8 cellular contexts compared by ENCODE assay signal in genomic region chr12:120264511-120265202, GRCh38. TPM values are rescaled to one million over a fixed set of nuclear protein-coding genes. Genes with fewer than 3 reads are reported as not detected.
DNase-seq lines count a peak whose midpoint lies in the region; ATAC-seq, FAIRE-seq and TF ChIP-seq lines count a peak whose summit lies in the region.

No MANE protein-coding gene starts in this region.

- peak overlapping the region; percentile 99 for H3K4me3 Mint-ChIP-seq in T-helper 2 cell treated with Interferon-gamma antibody and Interleukin-4, amounts not matched to agents 5 μg/mL and 100 μg/mL, for 36 hours

- H3K4me2 ChIP-seq in K562 (ENCODE audit: insufficient read depth, low read length) = peak overlapping the region; percentile 77

- ATAC-seq in K562 (no peak), right lobe of liver (peak in 1 of 4 donors; percentile 3), GM21619 (IDR thresholded peaks at IDR 0.05; ENCODE audit: unreplicated experiment) (no peak)

- no peak for TF ChIP-seq RAD21 in K562 (CRISPR knock-in tag; conservative IDR thresholded peaks at IDR 0.05 in 1 of 2, IDR thresholded peaks at IDR 0.05 in 1 of 2)

- H3K27me3 Mint-ChIP-seq in T-helper 2 cell treated with Interferon-gamma antibody and Interleukin-4, amounts not matched to agents 5 μg/mL and 100 μg/mL, for 36 hours (ENCODE audit: low read depth) = no peaks in the 10 kb centered on the region

- H3K9me3 Mint-ChIP-seq in T-helper 2 cell treated with Interferon-gamma antibody and Interleukin-4, amounts not matched to agents 5 μg/mL and 100 μg/mL, for 36 hours = no peaks in the 10 kb centered on the region

- H3K9me3 ChIP-seq in K562 (replicated peaks; ENCODE audit: control insufficient read depth, insufficient read depth, low read depth, low read length) (no peaks in the 10 kb centered on the region), right lobe of liver (no peaks in the 10 kb centered on the region), thymus (ENCODE audit: control insufficient read depth) (no peaks in the 10 kb centered on the region)

- TF ChIP-seq POLR2A in K562 (conservative IDR thresholded peaks at IDR 0.05) (no peak), right lobe of liver (IDR thresholded peaks at IDR 0.05) (no peak)

- no peaks in the 10 kb centered on the region for H3K9me1 ChIP-seq in K562 (ENCODE audit: control insufficient read depth, insufficient read depth, low read length)

- H3K27ac Mint-ChIP-seq in T-helper 2 cell treated with Interferon-gamma antibody and Interleukin-4, amounts not matched to agents 5 μg/mL and 100 μg/mL, for 36 hours = peak overlapping the region; percentile 85

- H3K4me1 Mint-ChIP-seq in T-helper 2 cell treated with Interferon-gamma antibody and Interleukin-4, amounts not matched to agents 5 μg/mL and 100 μg/mL, for 36 hours (ENCODE audit: low read depth) = peaks cover 51% of the 10 kb centered on the region

- H3K4me1 ChIP-seq in K562 (replicated peaks in 1 of 2; ENCODE audit: control insufficient read depth in 2 of 2, insufficient read depth in 2 of 2, low read length in 2 of 2) = peaks cover 37 to 39% of the 10 kb centered on the region in 2 experiments; a peak in 4 of 5 replicates
- H3K4me1 ChIP-seq in right lobe of liver = peaks cover 0 to 26% (median 6%) of the 10 kb centered on the region in 4 donors
- no peaks in the 10 kb centered on the region for H3K4me1 ChIP-seq in thymus (ENCODE audit: control insufficient read depth, insufficient read depth, low read length)

- no peak for TF ChIP-seq CTCF in K562 (IDR thresholded peaks at IDR 0.05 in 2 of 3, conservative IDR thresholded peaks at IDR 0.05 in 1 of 3; ENCODE audit: insufficient read depth in 2 of 3, low read depth in 1 of 3, low read length in 3 of 3)
- TF ChIP-seq CTCF in right lobe of liver (IDR thresholded peaks at IDR 0.05) = no peak

- POLR2A ChIA-PET in K562 (lab: Yijun Ruan, JAX) = interaction anchor here (0.6 to 10.5 kb wide), 10 partner anchors 7 to 627 kb away, joined by 3 to 110 read pairs (median 7); partner anchors contain the start of genes GCN1, RNU4-1, RNU4-2 and RPLP0

- no peak for TF ChIP-seq EP300 in K562 (IDR thresholded peaks at IDR 0.05; ENCODE audit: low read length)

- H3K4me3 ChIP-seq in K562 (peak overlapping the region; percentile 70), right lobe of liver (peak overlapping the region; percentile 87 to 90 (median 88)), thymus (ENCODE audit: low read length) (peak overlapping the region; percentile 91)

- in situ Hi-C loops in K562 (cut with MboI) = loop anchor here (5.0 kb wide), 1 partner anchor 37 kb away; no protein-coding TSS in a partner anchor

- H3K27ac ChIP-seq in K562 (ENCODE audit: extremely low read depth, low read depth, low read length) (no peak overlapping the region), right lobe of liver (peak overlapping the region; percentile 79 to 88 (median 79)), thymus (ENCODE audit: low read depth) (peak overlapping the region; percentile 82)

- H2AFZ ChIP-seq in K562 (ENCODE audit: low read depth, low read length) = no peak overlapping the region

- H3K27me3 ChIP-seq in K562 (ENCODE audit: control insufficient read depth in 2 of 2, insufficient read depth in 2 of 2, low read length in 2 of 2) = no peaks in the 10 kb centered on the region
- no peaks in the 10 kb centered on the region for H3K27me3 ChIP-seq in right lobe of liver
- H3K27me3 ChIP-seq in thymus (ENCODE audit: control insufficient read depth, insufficient read depth) = no peaks in the 10 kb centered on the region

- peaks cover 48% of the 10 kb centered on the region; the same call in 2 of the 3 replicates for H3K79me2 ChIP-seq in K562 (ENCODE audit: control insufficient read depth, insufficient read depth, low read length)

- FAIRE-seq in K562 (lab: Jason Lieb, UNC) = no peak

- BruUV-seq in K562 (replicated peaks; lab: Mats Ljungman, UMichigan) = no TSS peak

- H4K20me1 ChIP-seq in K562 (replicated peaks; ENCODE audit: control insufficient read depth, insufficient read depth, low read length) = peaks cover 16% of the 10 kb centered on the region

- H3K36me3 ChIP-seq in K562 (ENCODE audit: control insufficient read depth, insufficient read depth, low read length) = no peaks in the 10 kb centered on the region; the same call in 2 of the 3 replicates
- H3K36me3 ChIP-seq in right lobe of liver = no peaks in the 10 kb centered on the region
- no peaks in the 10 kb centered on the region for H3K36me3 ChIP-seq in thymus (ENCODE audit: control insufficient read depth, insufficient read depth)

- intact Hi-C loops in K562 (cut with micrococcal nuclease) (loop anchor here (1.0 kb wide), 1 partner anchor 36 kb away; no protein-coding TSS in a partner anchor), right lobe of liver (cut with DNase I) (loop anchor here (5.0 kb wide), 1 partner anchor 37 kb away; no protein-coding TSS in a partner anchor)

- H3K9ac ChIP-seq in K562 (ENCODE audit: insufficient read depth in 1 of 2, low read depth in 2 of 2, low read length in 2 of 2) = peak overlapping the region; percentile 83 to 99

- DNase-seq in T-helper 2 cell treated with Interferon-gamma antibody and Interleukin-4, amounts not matched to agents 5 μg/mL and 100 μg/mL, for 36 hours (ENCODE audit: low spot score) = no peak
- no peak for DNase-seq in T-helper 2 cell
- DNase-seq in K562 (ENCODE audit: extremely low read depth in 1 of 4, low spot score in 3 of 4) = no peak
- peak in 1 of 3 donors; percentile 55 for DNase-seq in right lobe of liver
- no peak for DNase-seq in globus pallidus (ENCODE audit: low spot score)
- no peak for DNase-seq in D341Med (ENCODE audit: low spot score)

- CTCF ChIA-PET in K562 (lab: Yijun Ruan, JAX; ENCODE audit: low intra/inter-chr PET ratio) = interaction anchor here (3.5 kb wide), 1 partner anchor 36 kb away, joined by 35 read pairs; no protein-coding TSS in a partner anchor

- WGBS in K562 (ENCODE audit: insufficient coverage, low coverage, missing lambda C conversion rate) = 19% methylated on average over 16 of the region's 16 CpGs
- WGBS in right lobe of liver (ENCODE audit: insufficient coverage, low coverage, low lambda C conversion rate, missing lambda C conversion rate) = 16% methylated on average over 13 of the region's 16 CpGs
- 49% methylated on average over 16 of the region's 16 CpGs for WGBS in thymus

- peaks cover 47% of the 10 kb centered on the region for H3K36me3 Mint-ChIP-seq in T-helper 2 cell treated with Interferon-gamma antibody and Interleukin-4, amounts not matched to agents 5 μg/mL and 100 μg/mL, for 36 hours (ENCODE audit: low read depth)

RNA-seq across cellular contexts. Expression of gene PXN, which starts 0.9 kb away (rescaled TPM):
- 70.6 and 142 TPM in 2 replicates for total RNA-seq in K562 (2011; cell fraction: chromatin; rRNA removed; ENCODE audit: low replicate concordance)
- 45.5 and 48.2 TPM in 2 replicates for total RNA-seq in K562 (2011; cell fraction: nucleolus; rRNA removed)
- total RNA-seq in K562 (2011; cell fraction: nucleoplasm; rRNA removed) = 51.8 and 52.7 TPM in 2 replicates
- total RNA-seq in K562 (2014; rRNA removed) (18.6 and 22.7 TPM in 2 replicates), K562 (2014; rRNA removed; fragmentation: Illumina TruSeq; extraction: Trizol) (13.1 and 16.4 TPM in 2 replicates), K562 (2015; rRNA removed; fragmentation: Illumina TruSeq; extraction: Trizol) (13.5 and 14.2 TPM in 2 replicates), K562 (2021) (66.6 and 74.1 TPM in 2 replicates), right lobe of liver (10 to 100 TPM; 15.1 to 32.6 (median 24.1) TPM)
- polyA plus RNA-seq in K562 (2011; rRNA removed) (28.6 and 44.1 TPM in 2 replicates), K562 (2014; fragmentation: Illumina TruSeq; extraction: Trizol) (64.7 and 71.8 TPM in 2 replicates), K562 (2014; fragmentation: Nextera tagmentation; extraction: Ambion mirVana) (1 to 10 TPM; 4.0 to 4.8 TPM), K562 (2014; rRNA removed) (40.7 and 42.2 TPM in 2 replicates), thymus (112 TPM)
- 31.5 and 36.7 TPM in 2 replicates for polyA plus RNA-seq in K562 (2011; cell fraction: cytosol; rRNA removed)
- 43.4 and 76.1 TPM in 2 replicates for polyA plus RNA-seq in K562 (2011; cell fraction: nucleus; rRNA removed)
- 59.0 and 70.2 TPM in 2 replicates for polyA plus RNA-seq in K562 (2012)
- 19.9 and 22.3 TPM in 2 replicates for polyA minus RNA-seq in K562 (2011; rRNA and poly(A)+ RNA removed)
- polyA minus RNA-seq in K562 (2011; cell fraction: cytosol; rRNA and poly(A)+ RNA removed) = 16.7 and 38.8 TPM in 2 replicates
- polyA minus RNA-seq in K562 (2011; cell fraction: nucleus; rRNA and poly(A)+ RNA removed) = 12.4 and 19.8 TPM in 2 replicates

RNA-seq across cellular contexts. Expression of gene RNU4-2, which starts 27.0 kb away (rescaled TPM):
- total RNA-seq in K562 (2011; cell fraction: chromatin; rRNA removed; ENCODE audit: low replicate concordance) = under 0.01 TPM in 2 replicates
- under 0.01 TPM in 2 replicates for total RNA-seq in K562 (2011; cell fraction: nucleolus; rRNA removed)
- under 0.01 TPM in 2 replicates for total RNA-seq in K562 (2011; cell fraction: nucleoplasm; rRNA removed)
- total RNA-seq in K562 (2014; rRNA removed) (under 0.01 TPM in 2 replicates), K562 (2014; rRNA removed; fragmentation: Illumina TruSeq; extraction: Trizol) (25,223 and 25,496 TPM in 2 replicates), K562 (2015; rRNA removed; fragmentation: Illumina TruSeq; extraction: Trizol) (12,048 and 12,298 TPM in 2 replicates), K562 (2021) (3,537 and 4,682 TPM in 2 replicates), right lobe of liver (1,000 to 10,000 TPM in 4 of 6 experiments, under 1 TPM in 2; under 0.01 to 8,070 (median 3,211) TPM)
- polyA plus RNA-seq in K562 (2011; rRNA removed) (under 0.01 TPM in 1 of 2 replicates, not detected in the other), K562 (2014; fragmentation: Illumina TruSeq; extraction: Trizol) (not detected in 2 replicates), K562 (2014; fragmentation: Nextera tagmentation; extraction: Ambion mirVana) (not detected), K562 (2014; rRNA removed) (not detected in 2 replicates), thymus (not detected)
- under 0.01 TPM in 2 replicates for polyA plus RNA-seq in K562 (2011; cell fraction: cytosol; rRNA removed)
- polyA plus RNA-seq in K562 (2011; cell fraction: nucleus; rRNA removed) = under 0.01 TPM in 2 replicates
- 413 TPM in 1 of 2 replicates, not detected in the other for polyA plus RNA-seq in K562 (2012)
- polyA minus RNA-seq in K562 (2011; rRNA and poly(A)+ RNA removed) = 22,641 and 27,760 TPM in 2 replicates
- polyA minus RNA-seq in K562 (2011; cell fraction: cytosol; rRNA and poly(A)+ RNA removed) = 52,716 and 68,347 TPM in 2 replicates
- under 0.01 TPM in 2 replicates for polyA minus RNA-seq in K562 (2011; cell fraction: nucleus; rRNA and poly(A)+ RNA removed)

RNA-seq across cellular contexts. Expression of gene RNU4-1, which starts 28.4 kb away (rescaled TPM):
- under 0.01 TPM in 2 replicates for total RNA-seq in K562 (2011; cell fraction: chromatin; rRNA removed; ENCODE audit: low replicate concordance)
- under 0.01 TPM in 2 replicates for total RNA-seq in K562 (2011; cell fraction: nucleolus; rRNA removed)
- total RNA-seq in K562 (2011; cell fraction: nucleoplasm; rRNA removed) = under 0.01 TPM in 2 replicates
- under 0.01 TPM in 2 replicates for total RNA-seq in K562 (2014; rRNA removed)
- 19,719 and 20,874 TPM in 2 replicates for total RNA-seq in K562 (2014; rRNA removed; fragmentation: Illumina TruSeq; extraction: Trizol)
- total RNA-seq in K562 (2015; rRNA removed; fragmentation: Illumina TruSeq; extraction: Trizol) = 10,612 and 10,827 TPM in 2 replicates
- 3,001 and 3,563 TPM in 2 replicates for total RNA-seq in K562 (2021)
- polyA plus RNA-seq in K562 (2011; rRNA removed) = under 0.01 TPM in 2 replicates
- polyA plus RNA-seq in K562 (2011; cell fraction: cytosol; rRNA removed) = under 0.01 TPM in 1 of 2 replicates, not detected in the other
- under 0.01 TPM in 2 replicates for polyA plus RNA-seq in K562 (2011; cell fraction: nucleus; rRNA removed)
- 195 TPM in 1 of 2 replicates, not detected in the other for polyA plus RNA-seq in K562 (2012)
- polyA plus RNA-seq in K562 (2014; fragmentation: Illumina TruSeq; extraction: Trizol) = not detected in 2 replicates
- polyA plus RNA-seq in K562 (2014; fragmentation: Nextera tagmentation; extraction: Ambion mirVana) = not detected
- polyA plus RNA-seq in K562 (2014; rRNA removed) = not detected in 2 replicates
- polyA minus RNA-seq in K562 (2011; rRNA and poly(A)+ RNA removed) = 15,789 and 16,657 TPM in 2 replicates
- 57,407 and 78,930 TPM in 2 replicates for polyA minus RNA-seq in K562 (2011; cell fraction: cytosol; rRNA and poly(A)+ RNA removed)
- polyA minus RNA-seq in K562 (2011; cell fraction: nucleus; rRNA and poly(A)+ RNA removed) = under 0.01 TPM in 2 replicates
- total RNA-seq in right lobe of liver = 1,000 to 10,000 TPM in 4 of 6 experiments, under 1 TPM in 1, not detected in 1; under 0.01 to 2,710 (median 2,128) TPM
- not detected for polyA plus RNA-seq in thymus

RNA-seq across cellular contexts. Expression of gene SIRT4, which starts 37.5 kb away (rescaled TPM):
- 2.8 and 3.7 TPM in 2 replicates for total RNA-seq in K562 (2011; cell fraction: chromatin; rRNA removed; ENCODE audit: low replicate concordance)
- total RNA-seq in K562 (2011; cell fraction: nucleolus; rRNA removed) = 2.5 and 2.6 TPM in 2 replicates
- 2.8 and 3.2 TPM in 2 replicates for total RNA-seq in K562 (2011; cell fraction: nucleoplasm; rRNA removed)
- total RNA-seq in K562 (2014; rRNA removed) (0.86 and 3.1 TPM in 2 replicates), K562 (2014; rRNA removed; fragmentation: Illumina TruSeq; extraction: Trizol) (2.3 TPM in 2 replicates), K562 (2015; rRNA removed; fragmentation: Illumina TruSeq; extraction: Trizol) (1.5 and 1.6 TPM in 2 replicates), K562 (2021) (2.5 and 3.1 TPM in 2 replicates), right lobe of liver (1 to 10 TPM in 5 of 6 experiments, under 1 TPM in 1; 0.56 to 4.1 (median 3.0) TPM)
- polyA plus RNA-seq in K562 (2011; rRNA removed) (2.4 and 3.2 TPM in 2 replicates), K562 (2014; fragmentation: Illumina TruSeq; extraction: Trizol) (2.7 and 2.8 TPM in 2 replicates), K562 (2014; fragmentation: Nextera tagmentation; extraction: Ambion mirVana) (1 to 10 TPM; 5.1 to 5.2 TPM), K562 (2014; rRNA removed) (1.8 and 3.2 TPM in 2 replicates), thymus (2.8 TPM)
- 2.5 TPM in 2 replicates for polyA plus RNA-seq in K562 (2011; cell fraction: cytosol; rRNA removed)
- polyA plus RNA-seq in K562 (2011; cell fraction: nucleus; rRNA removed) = 1.2 and 1.5 TPM in 2 replicates
- polyA plus RNA-seq in K562 (2012) = 2.4 and 3.6 TPM in 2 replicates
- 1.9 and 2.5 TPM in 2 replicates for polyA minus RNA-seq in K562 (2011; rRNA and poly(A)+ RNA removed)
- 1.4 TPM in 1 of 2 replicates, not detected in the other for polyA minus RNA-seq in K562 (2011; cell fraction: cytosol; rRNA and poly(A)+ RNA removed)
- 0.54 and 2.2 TPM in 2 replicates for polyA minus RNA-seq in K562 (2011; cell fraction: nucleus; rRNA and poly(A)+ RNA removed)
